Comparison of ENCODE assay signal across 7 cellular contexts in the genomic region with DNA sequence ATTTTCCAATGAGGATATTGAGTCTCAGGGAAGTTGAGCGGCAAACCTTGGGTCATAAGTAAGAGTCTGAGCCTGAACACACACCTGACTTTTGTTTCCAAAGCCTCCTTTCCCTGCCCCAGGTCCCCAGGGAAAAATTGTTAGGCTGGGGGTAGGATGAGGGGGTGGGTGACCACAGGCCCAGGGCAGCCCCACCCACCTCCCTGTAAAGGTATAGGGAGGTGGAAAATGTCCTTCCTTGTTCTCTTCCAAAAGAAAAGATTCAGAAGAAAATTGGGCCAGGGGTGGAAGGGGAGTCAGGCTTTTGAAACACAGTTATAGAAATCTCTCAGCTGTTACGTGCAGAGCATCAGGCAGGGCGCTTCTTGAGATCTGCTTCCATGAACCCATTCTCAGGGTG.
"Had no signal": no experiment of that assay in that cellular context is flagged by ENCODE, and none has a peak within 500 bp of the region (broad histone marks: within the 10 kb centered on the region; RNA-seq: fewer than 3 reads in every experiment).

No MANE protein-coding gene starts in this region.

- H3K4me3 ChIP-seq: GM23338 had no signal

- H3K36me3 Mint-ChIP-seq: IgD-negative memory B cell had no signal

- H3K4me3 Mint-ChIP-seq: GM23338, H9, IgD-negative memory B cell had no signal

- H3K9me3 Mint-ChIP-seq: GM23338, H9, IgD-negative memory B cell had no signal

- H3K4me1 Mint-ChIP-seq: IgD-negative memory B cell had no signal

- DNase-seq: H9, HCEC 1CT, KBM-7 had no signal

- ATAC-seq: GM23338, HepG2 had no signal

- H3K4me2 ChIP-seq: GM23338 had no signal

- H3K27ac Mint-ChIP-seq: H9, IgD-negative memory B cell had no signal

- H2AFZ ChIP-seq: GM23338 had no signal

- H3K27ac ChIP-seq: HL-60 had no signal
